ENCODE assay signal across 8 cellular contexts in the genomic region with DNA sequence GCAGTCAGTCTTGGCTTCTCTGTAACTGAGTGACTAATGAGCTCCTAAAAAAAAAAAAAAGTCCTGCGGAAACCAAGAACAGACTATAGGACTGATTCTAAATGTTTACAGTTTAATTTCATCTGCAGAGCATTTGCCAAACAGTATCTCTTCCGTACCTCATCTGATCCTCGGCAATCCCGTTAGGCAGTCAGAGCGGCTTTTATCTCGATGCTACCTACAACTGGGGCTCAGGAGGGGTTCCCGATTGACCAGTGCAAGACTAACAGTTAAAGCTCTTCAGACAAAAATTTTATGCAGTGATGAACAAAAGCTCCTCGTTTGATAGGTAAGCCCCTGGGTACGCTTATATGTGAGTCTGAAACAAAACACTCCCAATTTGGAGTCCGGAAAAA. TPM values are rescaled to one million over a fixed set of nuclear protein-coding genes. Genes with fewer than 3 reads are reported as not detected.
DNase-seq lines count a peak whose midpoint lies in the region; ATAC-seq and TF ChIP-seq lines count a peak whose summit lies in the region.

No MANE protein-coding gene starts in this region.

- peak overlapping the region; percentile 91 to 98 (median 91) for H3K4me3 Mint-ChIP-seq in nephron

- H3K9me3 Mint-ChIP-seq in nephron, result no peaks in the 10 kb centered on the region

- peaks cover 51% of the 10 kb centered on the region for H3K4me1 Mint-ChIP-seq in nephron

- no peaks in the 10 kb centered on the region for H3K27me3 Mint-ChIP-seq in nephron (ENCODE audit: low read depth)

- H3K36me3 Mint-ChIP-seq in nephron (ENCODE audit: low read depth), result peaks cover 5% of the 10 kb centered on the region

- no peaks in the 10 kb centered on the region for H3K9me3 ChIP-seq in SJSA1 (replicated peaks)
- no peaks in the 10 kb centered on the region for H3K9me3 ChIP-seq in effector memory CD4-positive, alpha-beta T cell (ENCODE audit: control insufficient read depth, low read length)

- peak overlapping the region; percentile 60 for H3K4me3 ChIP-seq in SJSA1
- H3K4me3 ChIP-seq in effector memory CD4-positive, alpha-beta T cell (ENCODE audit: insufficient read depth, low read depth, low read length, poor library complexity, severe bottlenecking), result peak overlapping the region; percentile 93

- H3K27me3 ChIP-seq in SJSA1 (replicated peaks), result no peaks in the 10 kb centered on the region
- H3K27me3 ChIP-seq in effector memory CD4-positive, alpha-beta T cell (replicated peaks; ENCODE audit: control insufficient read depth, insufficient read depth, low read length, poor library complexity, severe bottlenecking), result no peaks in the 10 kb centered on the region

- peak overlapping the region; percentile 97 for H3K27ac ChIP-seq in SJSA1
- peak overlapping the region; percentile 88 for H3K27ac ChIP-seq in effector memory CD4-positive, alpha-beta T cell (ENCODE audit: insufficient read depth, low read length, poor library complexity, severe bottlenecking)

- no peak for TF ChIP-seq CTCF in nephron (IDR thresholded peaks at IDR 0.05; ENCODE audit: unreplicated experiment in 3 of 3)

- DNase-seq in NCI-H2227 (lab: John Stamatoyannopoulos, UW; ENCODE audit: unreplicated experiment) (peak; percentile 32), NCI-H2227 treated with DMSO at 0.1 percent for 48 hours (lab: John Stamatoyannopoulos, UW) (no peak), SJSA1 (ENCODE audit: low read depth in 1 of 2, low spot score in 2 of 2) (no peak), SHP77 (lab: John Stamatoyannopoulos, UW) (no peak), DMS79 treated with DMSO at 0.1 percent for 48 hours (lab: John Stamatoyannopoulos, UW) (no peak)
- DNase-seq in effector memory CD4-positive, alpha-beta T cell, result peak in 1 of 3 donors; percentile 2

- peak overlapping the region; percentile 91 to 98 (median 95) for H3K27ac Mint-ChIP-seq in nephron

- peak; percentile 0 for ATAC-seq in HG02642 (IDR thresholded peaks at IDR 0.05; ENCODE audit: poor library complexity, unreplicated experiment)

- H3K36me3 ChIP-seq in SJSA1, result peaks cover 8% of the 10 kb centered on the region
- H3K36me3 ChIP-seq in effector memory CD4-positive, alpha-beta T cell (ENCODE audit: control insufficient read depth, insufficient read depth, low read length), result no peaks in the 10 kb centered on the region

- H3K4me1 ChIP-seq in SJSA1 (replicated peaks), result peaks cover 52% of the 10 kb centered on the region
- H3K4me1 ChIP-seq in effector memory CD4-positive, alpha-beta T cell (ENCODE audit: control insufficient read depth, insufficient read depth, low read length, poor library complexity, severe bottlenecking), result peaks cover 3% of the 10 kb centered on the region

RNA-seq across cellular contexts. Expression of gene KIF18A, which starts 0.6 kb away (rescaled TPM):
- 33.3 and 41.1 TPM in 2 replicates for total RNA-seq in SJSA1 (2014; rRNA removed; shearing (Covaris generic))

RNA-seq across cellular contexts. Expression of gene METTL15, which starts 0.9 kb away (rescaled TPM):
- 13.2 and 15.8 TPM in 2 replicates for total RNA-seq in SJSA1 (2014; rRNA removed; shearing (Covaris generic))
